12 cellular contexts compared by ENCODE assay signal in the genomic region with DNA sequence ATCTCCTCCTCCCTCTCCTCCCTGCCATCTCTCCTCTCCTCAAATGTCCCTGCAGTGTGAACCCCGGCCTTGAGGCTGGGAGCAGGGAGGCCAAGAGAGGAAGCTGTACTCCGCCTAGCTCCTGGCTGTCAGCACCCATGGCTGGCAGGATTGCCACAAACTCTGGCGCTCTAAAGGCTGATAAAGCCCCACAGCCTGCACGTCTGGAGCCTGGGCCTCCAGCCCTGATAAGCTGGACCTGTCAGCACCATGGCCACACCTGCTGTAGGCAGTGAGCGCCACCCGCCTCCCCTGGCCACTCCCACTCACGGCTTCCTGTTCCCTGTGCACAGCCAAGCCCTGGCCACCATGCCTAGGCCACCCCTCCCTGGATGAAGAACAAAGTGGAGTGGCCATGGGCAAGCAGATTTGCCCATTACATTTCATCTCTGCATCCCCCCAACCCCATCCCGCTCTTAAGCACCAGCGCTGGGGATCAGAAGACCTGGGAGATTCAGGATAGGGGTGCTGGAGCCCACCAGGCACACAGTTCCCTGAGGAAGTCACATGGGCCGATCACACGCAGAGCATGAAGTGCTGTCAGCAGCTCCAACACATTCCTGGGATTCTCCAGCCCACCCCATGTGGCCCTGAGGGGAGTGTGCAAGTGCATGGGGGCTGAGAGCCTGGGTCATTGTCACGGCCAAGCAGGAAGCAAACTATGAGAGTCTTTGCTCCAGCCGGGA. TPM values are rescaled to one million over a fixed set of nuclear protein-coding genes. Genes with fewer than 3 reads are reported as not detected.
DNase-seq lines count a peak whose midpoint lies in the region; ATAC-seq and TF ChIP-seq lines count a peak whose summit lies in the region.
"Had no signal": no experiment of that assay in that cellular context is flagged by ENCODE, and none has a peak within 500 bp of the region (broad histone marks: within the 10 kb centered on the region; RNA-seq: fewer than 3 reads in every experiment).

No MANE protein-coding gene starts in this region.

- H3K9me3 ChIP-seq in colonic mucosa: no peaks in the 10 kb centered on the region

- H3K4me3 ChIP-seq in colonic mucosa: no peak overlapping the region

- DNase-seq in Daoy (ENCODE audit: low read depth) (peak; percentile 56), NCI-H2196 (lab: John Stamatoyannopoulos, UW; ENCODE audit: unreplicated experiment) (peak; percentile 75), colonic mucosa (peak; percentile 72), mucosa of gallbladder (ENCODE audit: low spot score) (peak; percentile 59), dedifferentiated amniotic fluid mesenchymal stem cell (ENCODE audit: extremely low spot score) (no peak), NCI-H128 (lab: John Stamatoyannopoulos, UW; ENCODE audit: unreplicated experiment) (no peak), T-helper 1 cell (no peak)
- DNase-seq: activated T-cell treated with anti-CD3 and anti-CD28 coated beads, Interleukin-2, amount 50 U/mL, for 4 hours; EL; NCI-H1092 had no signal

- no peak overlapping the region for H3K9ac ChIP-seq in colonic mucosa (ENCODE audit: low read depth in 2 of 2, low read length in 2 of 2)

- H3K36me3 ChIP-seq in colonic mucosa: no peaks in the 10 kb centered on the region

- no peak for ATAC-seq in HG03520 (IDR thresholded peaks at IDR 0.05; ENCODE audit: unreplicated experiment)

- no peaks in the 10 kb centered on the region for H3K27me3 ChIP-seq in colonic mucosa

- TF ChIP-seq CTCF in colonic mucosa (IDR thresholded peaks at IDR 0.05): no peak

- H3K4me1 ChIP-seq in colonic mucosa: no peaks in the 10 kb centered on the region

- H3K27ac ChIP-seq in colonic mucosa: no peak overlapping the region

- intact Hi-C loops in colonic mucosa (cut with DNase I): no loop called here

RNA-seq across cellular contexts. Expression of gene NPPB, which starts 24.2 kb away (rescaled TPM):
- 38.6 and 78.9 TPM in 2 replicates for total RNA-seq in Daoy (2014; rRNA removed; shearing (Covaris generic))
- total RNA-seq in colonic mucosa (not detected), mucosa of gallbladder (not detected)
- total RNA-seq: activated T-cell treated with anti-CD3 and anti-CD28 coated beads, Interleukin-2, amount 50 U/mL, for 4 hours; T-helper 2 cell treated with Interferon-gamma antibody and Interleukin-4, amounts not matched to agents 100 ng/mL and 5 ng/mL, for 36 hours had no signal

RNA-seq across cellular contexts. Expression of gene NPPA, which starts 35.4 kb away (rescaled TPM):
- not detected in 2 replicates for total RNA-seq in Daoy (2014; rRNA removed; shearing (Covaris generic))
- 1 to 10 TPM in 1 of 2 donors, not detected in 1; 3.1 TPM for total RNA-seq in colonic mucosa
- total RNA-seq in mucosa of gallbladder: not detected
- total RNA-seq: activated T-cell treated with anti-CD3 and anti-CD28 coated beads, Interleukin-2, amount 50 U/mL, for 4 hours; T-helper 2 cell treated with Interferon-gamma antibody and Interleukin-4, amounts not matched to agents 100 ng/mL and 5 ng/mL, for 36 hours had no signal

RNA-seq across cellular contexts. Expression of gene KIAA2013, which starts 43.3 kb away (rescaled TPM):
- 67.3 and 87.1 TPM in 2 replicates for total RNA-seq in Daoy (2014; rRNA removed; shearing (Covaris generic))
- total RNA-seq in colonic mucosa (100 to 1,000 TPM; 110 to 128 TPM), mucosa of gallbladder (68.1 TPM)

RNA-seq across cellular contexts. Expression of gene PLOD1, which starts 51.5 kb away (rescaled TPM):
- total RNA-seq in Daoy (2014; rRNA removed; shearing (Covaris generic)): 88.1 and 107 TPM in 2 replicates
- 10 to 100 TPM; 72.5 to 83.9 TPM for total RNA-seq in colonic mucosa
- total RNA-seq in mucosa of gallbladder: 100 TPM

Comparison
In these comparisons a context has a peak if more than half of its experiments do, and no peak if none do; other contexts are left out.
1. DNase-seq: peak in Daoy (single experiment), NCI-H2196 (single experiment), colonic mucosa (single experiment) and mucosa of gallbladder (single experiment); none in dedifferentiated amniotic fluid mesenchymal stem cell (single experiment), NCI-H128 (single experiment) and T-helper 1 cell (0 of 5).
2. RNA of gene NPPB, which starts 24.2 kb away (total RNA-seq): 38.6 to 78.9 TPM in Daoy; not detected in colonic mucosa and not detected in mucosa of gallbladder (single experiment); every median in the first group is over 10 times any median in the second.